11 cellular contexts compared by ENCODE assay signal in the genomic region with DNA sequence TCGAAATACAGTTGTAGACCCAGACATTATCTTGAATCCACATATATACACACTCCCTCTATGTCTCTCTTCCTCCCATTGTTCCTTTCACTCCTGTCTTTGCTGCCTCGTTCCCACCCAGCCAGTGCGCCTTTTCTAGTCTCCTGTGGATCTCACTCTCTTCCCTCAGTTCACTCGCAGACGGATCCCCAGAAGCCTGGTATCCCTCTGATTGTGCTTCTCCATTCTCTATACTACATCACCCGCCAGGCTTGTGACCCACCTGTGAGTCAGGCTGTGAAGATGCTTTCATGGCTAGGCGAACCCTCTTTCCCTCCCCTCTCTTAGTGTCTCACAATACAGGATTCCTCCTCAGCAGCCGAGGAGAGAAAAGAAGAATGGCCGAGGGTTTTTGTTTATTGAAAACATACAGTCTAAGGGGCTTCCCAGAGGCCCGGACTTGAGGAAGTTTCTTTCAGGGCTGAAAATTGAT. TPM values are rescaled to one million over a fixed set of nuclear protein-coding genes. Genes with fewer than 3 reads are reported as not detected.
A peak's percentile ranks its signal among the peaks of the same experiment; 100 is the strongest.
DNase-seq lines count a peak whose midpoint lies in the region; ATAC-seq and TF ChIP-seq lines count a peak whose summit lies in the region.
"Had no signal": no experiment of that assay in that cellular context is flagged by ENCODE, and none has a peak within 500 bp of the region (broad histone marks: within the 10 kb centered on the region; RNA-seq: fewer than 3 reads in every experiment).

No MANE protein-coding gene starts in this region.

- peak overlapping the region; percentile 100 for H3K4me2 ChIP-seq in smooth muscle cell

- H3K27ac ChIP-seq in smooth muscle cell (ENCODE audit: low read depth) (no peak overlapping the region), lower lobe of right lung (no peak overlapping the region)
- H3K27ac ChIP-seq: pancreas had no signal

- H3K27me3 Mint-ChIP-seq in activated CD4-positive, alpha-beta memory T cell treated with anti-CD3 and anti-CD28 coated beads, Interleukin-2, amount 10 ng/mL, durations not matched to agents 7 days and 5 days, result peaks cover 4% of the 10 kb centered on the region
- no peaks in the 10 kb centered on the region for H3K27me3 Mint-ChIP-seq in activated CD4-positive, alpha-beta memory T cell treated with anti-CD3 and anti-CD28 coated beads for 36 hours

- POLR2A ChIA-PET in activated CD4-positive, alpha-beta memory T cell treated with anti-CD3 and anti-CD28 coated beads, Interleukin-2, amount 10 ng/mL, durations not matched to agents 7 days and 5 days (lab: Charles Lee), result interaction anchor here (1.0 to 1.3 kb wide), 2 partner anchors 30 to 42 kb away, joined by 3 to 4 read pairs; partner anchors contain the start of genes FDPS and RUSC1
- POLR2A ChIA-PET in activated CD4-positive, alpha-beta memory T cell treated with anti-CD3 and anti-CD28 coated beads for 36 hours (lab: Charles Lee), result interaction anchor here (1.0 to 1.2 kb wide), 2 partner anchors 17 to 29 kb away, joined by 5 to 6 read pairs; partner anchors contain the start of gene FDPS

- ATAC-seq in HG03045 (IDR thresholded peaks at IDR 0.05; ENCODE audit: unreplicated experiment) (no peak), lower lobe of right lung (no peak)

- H3K9me3 Mint-ChIP-seq in activated CD4-positive, alpha-beta memory T cell treated with anti-CD3 and anti-CD28 coated beads, Interleukin-2, amount 10 ng/mL, durations not matched to agents 7 days and 5 days, result no peaks in the 10 kb centered on the region
- no peaks in the 10 kb centered on the region for H3K9me3 Mint-ChIP-seq in activated CD4-positive, alpha-beta memory T cell treated with anti-CD3 and anti-CD28 coated beads for 36 hours

- H3K36me3 ChIP-seq in smooth muscle cell (ENCODE audit: low read depth), result no peaks in the 10 kb centered on the region
- no peaks in the 10 kb centered on the region for H3K36me3 ChIP-seq in lower lobe of right lung
- H3K36me3 ChIP-seq: pancreas, vagina had no signal

- H3K4me3 ChIP-seq in epithelial cell of esophagus (ENCODE audit: low read length), result no peak overlapping the region
- H3K4me3 ChIP-seq in smooth muscle cell, result peak overlapping the region; percentile 85
- H3K4me3 ChIP-seq in lower lobe of right lung, result no peak overlapping the region

- H3K4me3 Mint-ChIP-seq in activated CD4-positive, alpha-beta memory T cell treated with anti-CD3 and anti-CD28 coated beads, Interleukin-2, amount 10 ng/mL, durations not matched to agents 7 days and 5 days, result peak overlapping the region; percentile 1
- H3K4me3 Mint-ChIP-seq in activated CD4-positive, alpha-beta memory T cell treated with anti-CD3 and anti-CD28 coated beads for 36 hours, result no peak overlapping the region

- H3K36me3 Mint-ChIP-seq in activated CD4-positive, alpha-beta memory T cell treated with anti-CD3 and anti-CD28 coated beads, Interleukin-2, amount 10 ng/mL, durations not matched to agents 7 days and 5 days (ENCODE audit: low read depth), result no peaks in the 10 kb centered on the region
- no peaks in the 10 kb centered on the region for H3K36me3 Mint-ChIP-seq in activated CD4-positive, alpha-beta memory T cell treated with anti-CD3 and anti-CD28 coated beads for 36 hours

- peaks cover 25% of the 10 kb centered on the region for H3K4me1 Mint-ChIP-seq in activated CD4-positive, alpha-beta memory T cell treated with anti-CD3 and anti-CD28 coated beads, Interleukin-2, amount 10 ng/mL, durations not matched to agents 7 days and 5 days
- H3K4me1 Mint-ChIP-seq in activated CD4-positive, alpha-beta memory T cell treated with anti-CD3 and anti-CD28 coated beads for 36 hours (ENCODE audit: low read depth), result peaks cover 22% of the 10 kb centered on the region

- H3K9me3 ChIP-seq in smooth muscle cell (replicated peaks; ENCODE audit: low read depth) (no peaks in the 10 kb centered on the region), lower lobe of right lung (no peaks in the 10 kb centered on the region)
- H3K9me3 ChIP-seq: pancreas, vagina had no signal

- H3K4me1 ChIP-seq in smooth muscle cell (ENCODE audit: low read depth) (peaks cover 18% of the 10 kb centered on the region), lower lobe of right lung (peaks cover 28% of the 10 kb centered on the region)
- H3K4me1 ChIP-seq: pancreas had no signal

- H2AFZ ChIP-seq in smooth muscle cell (ENCODE audit: low read depth), result no peak overlapping the region

- no peaks in the 10 kb centered on the region for H3K79me2 ChIP-seq in smooth muscle cell (ENCODE audit: low read depth)

- TF ChIP-seq CTCF in epithelial cell of esophagus (IDR thresholded peaks at IDR 0.05; ENCODE audit: insufficient read depth, low read depth, low read length, missing control alignments) (no peak), smooth muscle cell (IDR thresholded peaks at IDR 0.05; ENCODE audit: borderline replicate concordance, insufficient read depth, poor library complexity, severe bottlenecking) (no peak), lower lobe of right lung (IDR thresholded peaks at IDR 0.05) (no peak)

- no peak overlapping the region for H3K27ac Mint-ChIP-seq in activated CD4-positive, alpha-beta memory T cell treated with anti-CD3 and anti-CD28 coated beads, Interleukin-2, amount 10 ng/mL, durations not matched to agents 7 days and 5 days
- no peak overlapping the region for H3K27ac Mint-ChIP-seq in activated CD4-positive, alpha-beta memory T cell treated with anti-CD3 and anti-CD28 coated beads for 36 hours

- no peak overlapping the region for H3K9ac ChIP-seq in smooth muscle cell (ENCODE audit: low read depth)

- CTCF ChIA-PET in activated CD4-positive, alpha-beta memory T cell treated with anti-CD3 and anti-CD28 coated beads, Interleukin-2, amount 10 ng/mL, durations not matched to agents 7 days and 5 days (lab: Charles Lee), result interaction anchor here (0.9 to 1.0 kb wide), 4 partner anchors 27 to 43 kb away, joined by 3 to 6 read pairs (median 4); no protein-coding TSS in a partner anchor
- CTCF ChIA-PET in activated CD4-positive, alpha-beta memory T cell treated with anti-CD3 and anti-CD28 coated beads for 36 hours (lab: Charles Lee), result interaction anchor here (1.5 to 3.0 kb wide), 4 partner anchors 28 to 45 kb away, joined by 5 to 15 read pairs (median 10); partner anchors contain the start of gene FDPS

- DNase-seq in activated CD4-positive, alpha-beta memory T cell treated with anti-CD3 and anti-CD28 coated beads, Interleukin-2, amount 10 ng/mL, durations not matched to agents 7 days and 5 days, result no peak
- DNase-seq in activated CD4-positive, alpha-beta memory T cell treated with anti-CD3 and anti-CD28 coated beads for 36 hours, result no peak
- peak; percentile 56 for DNase-seq in RKO (ENCODE audit: low spot score)
- DNase-seq in epithelial cell of esophagus (ENCODE audit: low read depth), result peak; percentile 47
- DNase-seq in smooth muscle cell (lab: John Stamatoyannopoulos, UW; ENCODE audit: unreplicated experiment), result no peak
- no peak for DNase-seq in HuH-7 (ENCODE audit: low spot score)
- no peak for DNase-seq in lower lobe of right lung
- DNase-seq: SIG-M5 had no signal

- intact Hi-C loops in activated CD4-positive, alpha-beta memory T cell treated with anti-CD3 and anti-CD28 coated beads for 36 hours (cut with micrococcal nuclease), result loop anchor here (5.0 to 10.0 kb wide), 3 partner anchors 259 to 576 kb away; partner anchors contain the start of genes GON4L and SYT11
- intact Hi-C loops in lower lobe of right lung (cut with DNase I), result no loop called here

- no peaks in the 10 kb centered on the region for H4K20me1 ChIP-seq in smooth muscle cell (ENCODE audit: low read depth)

- H3K27me3 ChIP-seq in smooth muscle cell (ENCODE audit: low read depth) (no peaks in the 10 kb centered on the region), lower lobe of right lung (ENCODE audit: low read depth) (no peaks in the 10 kb centered on the region)
- H3K27me3 ChIP-seq: pancreas, vagina had no signal

- no peaks in the 10 kb centered on the region for H3F3A ChIP-seq in smooth muscle cell (ENCODE audit: low read depth)

- WGBS in smooth muscle cell (ENCODE audit: low lambda C conversion rate), result 66% methylated on average over 10 of the region's 10 CpGs

RNA-seq across cellular contexts. Expression of gene HCN3, which starts 1.5 kb away (rescaled TPM):
- 1 to 10 TPM; 3.7 to 4.9 TPM for total RNA-seq in activated CD4-positive, alpha-beta memory T cell treated with anti-CD3 and anti-CD28 coated beads, Interleukin-2, amount 10 ng/mL, durations not matched to agents 7 days and 5 days
- 1 to 10 TPM; 1.9 to 2.4 TPM for total RNA-seq in activated CD4-positive, alpha-beta memory T cell treated with anti-CD3 and anti-CD28 coated beads for 36 hours
- total RNA-seq in smooth muscle cell (0.49 and 0.72 TPM in 2 replicates), lower lobe of right lung (4.2 TPM)
- polyA plus RNA-seq in smooth muscle cell, result 1.2 and 1.6 TPM in 2 replicates

RNA-seq across cellular contexts. Expression of gene CLK2, which starts 5.4 kb away (rescaled TPM):
- total RNA-seq in activated CD4-positive, alpha-beta memory T cell treated with anti-CD3 and anti-CD28 coated beads, Interleukin-2, amount 10 ng/mL, durations not matched to agents 7 days and 5 days, result 10 to 100 TPM; 78.0 to 82.0 TPM
- 10 to 100 TPM; 62.0 to 68.1 TPM for total RNA-seq in activated CD4-positive, alpha-beta memory T cell treated with anti-CD3 and anti-CD28 coated beads for 36 hours
- 23.6 and 25.5 TPM in 2 replicates for total RNA-seq in smooth muscle cell
- polyA plus RNA-seq in smooth muscle cell, result 23.5 and 32.2 TPM in 2 replicates
- 51.1 TPM for total RNA-seq in lower lobe of right lung

RNA-seq across cellular contexts. Expression of gene SCAMP3, which starts 16.6 kb away (rescaled TPM):
- 10 to 100 TPM; 87.5 to 91.9 TPM for total RNA-seq in activated CD4-positive, alpha-beta memory T cell treated with anti-CD3 and anti-CD28 coated beads, Interleukin-2, amount 10 ng/mL, durations not matched to agents 7 days and 5 days
- total RNA-seq in activated CD4-positive, alpha-beta memory T cell treated with anti-CD3 and anti-CD28 coated beads for 36 hours, result 10 to 100 TPM; 89.6 to 91.7 TPM
- total RNA-seq in smooth muscle cell, result 51.4 and 52.1 TPM in 2 replicates
- polyA plus RNA-seq in smooth muscle cell, result 118 and 151 TPM in 2 replicates
- 70.2 TPM for total RNA-seq in lower lobe of right lung

RNA-seq across cellular contexts. Expression of gene PKLR, which starts 22.5 kb away (rescaled TPM):
- not detected for total RNA-seq in activated CD4-positive, alpha-beta memory T cell treated with anti-CD3 and anti-CD28 coated beads, Interleukin-2, amount 10 ng/mL, durations not matched to agents 7 days and 5 days
- not detected for total RNA-seq in activated CD4-positive, alpha-beta memory T cell treated with anti-CD3 and anti-CD28 coated beads for 36 hours
- total RNA-seq in smooth muscle cell (0.09 TPM in 1 of 2 replicates, not detected in the other), lower lobe of right lung (not detected)
- 0.07 TPM in 1 of 2 replicates, not detected in the other for polyA plus RNA-seq in smooth muscle cell
- total RNA-seq: vagina had no signal

RNA-seq across cellular contexts. Expression of gene ENTREP3, which starts 23.4 kb away (rescaled TPM):
- 10 to 100 TPM; 26.3 to 27.3 TPM for total RNA-seq in activated CD4-positive, alpha-beta memory T cell treated with anti-CD3 and anti-CD28 coated beads, Interleukin-2, amount 10 ng/mL, durations not matched to agents 7 days and 5 days
- total RNA-seq in activated CD4-positive, alpha-beta memory T cell treated with anti-CD3 and anti-CD28 coated beads for 36 hours, result 10 to 100 TPM; 32.9 to 34.1 TPM
- total RNA-seq in smooth muscle cell (7.0 and 14.7 TPM in 2 replicates), lower lobe of right lung (22.9 TPM)
- polyA plus RNA-seq in smooth muscle cell, result 26.5 and 30.9 TPM in 2 replicates

Comparison
In these comparisons a context has a peak if more than half of its experiments do, and no peak if none do; other contexts are left out.
1. DNase-seq: peak in RKO (single experiment) and epithelial cell of esophagus (single experiment); none in activated CD4-positive, alpha-beta memory T cell treated with anti-CD3 and anti-CD28 coated beads, Interleukin-2, amount 10 ng/mL, durations not matched to agents 7 days and 5 days (single experiment), activated CD4-positive, alpha-beta memory T cell treated with anti-CD3 and anti-CD28 coated beads for 36 hours (single experiment), smooth muscle cell (single experiment), HuH-7 (single experiment) and lower lobe of right lung (single experiment).